8 cellular contexts compared by ENCODE assay signal in genomic region chr2:194938066-194938465, GRCh38.
"Had no signal": no experiment of that assay in that cellular context is flagged by ENCODE, and none has a peak within 500 bp of the region (broad histone marks: within the 10 kb centered on the region; RNA-seq: fewer than 3 reads in every experiment).

No MANE protein-coding gene starts in this region.

- DNase-seq: GDM1, GF-D8 had no signal

- FAIRE-seq: G401.6, GM12878, GM12891, GM12892, GM18507, GM19239 had no signal

- ATAC-seq: GM12878 had no signal

- H3K4me3 ChIP-seq: GM12878 had no signal
